In genomic region chr4:94516999-94517398, GRCh38 we compare ENCODE assay signal across 1 cellular context.
TF ChIP-seq lines count a peak whose summit lies in the region.

No MANE protein-coding gene starts in this region.

TF ChIP-seq in SK-N-SH, 30 proteins besides CTCF, POLR2A, EP300 and RAD21 (continued from another document):
- TF ChIP-seq FOXJ3 (CRISPR knock-in tag; IDR thresholded peaks at IDR 0.05): no peak
- TF ChIP-seq POLR2AphosphoS5 (IDR thresholded peaks at IDR 0.05; ENCODE audit: low read depth, low read length): no peak
- TF ChIP-seq TCF12 (IDR thresholded peaks at IDR 0.05): no peak
- TF ChIP-seq, protein P1, sequence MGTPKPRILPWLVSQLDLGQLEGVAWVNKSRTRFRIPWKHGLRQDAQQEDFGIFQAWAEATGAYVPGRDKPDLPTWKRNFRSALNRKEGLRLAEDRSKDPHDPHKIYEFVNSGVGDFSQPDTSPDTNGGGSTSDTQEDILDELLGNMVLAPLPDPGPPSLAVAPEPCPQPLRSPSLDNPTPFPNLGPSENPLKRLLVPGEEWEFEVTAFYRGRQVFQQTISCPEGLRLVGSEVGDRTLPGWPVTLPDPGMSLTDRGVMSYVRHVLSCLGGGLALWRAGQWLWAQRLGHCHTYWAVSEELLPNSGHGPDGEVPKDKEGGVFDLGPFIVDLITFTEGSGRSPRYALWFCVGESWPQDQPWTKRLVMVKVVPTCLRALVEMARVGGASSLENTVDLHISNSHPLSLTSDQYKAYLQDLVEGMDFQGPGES (IDR thresholded peaks at IDR 0.05; ENCODE audit: low read depth, low read length): no peak
- no peak for TF ChIP-seq NFIC (IDR thresholded peaks at IDR 0.05; ENCODE audit: borderline replicate concordance)
TF ChIP-seq in SK-N-SH: peak in this region for 0.
